1 cellular context compared by ENCODE assay signal in genomic region chr5:147044868-147045267, GRCh38.
TF ChIP-seq lines count a peak whose summit lies in the region.

No MANE protein-coding gene starts in this region.

TF ChIP-seq in SK-N-SH treated with all-trans-retinoic acid at 6 μM for 48 hours, 23 proteins besides CTCF, POLR2A, EP300 and RAD21 (continued from another document):
- TF ChIP-seq POU6F1 (CRISPR knock-in tag; IDR thresholded peaks at IDR 0.05; ENCODE audit: borderline replicate concordance, low read depth) = no peak
- no peak for TF ChIP-seq BACH2 (CRISPR knock-in tag; IDR thresholded peaks at IDR 0.05; ENCODE audit: borderline replicate concordance)
